ENCODE assay signal across 19 cellular contexts in the genomic region with DNA sequence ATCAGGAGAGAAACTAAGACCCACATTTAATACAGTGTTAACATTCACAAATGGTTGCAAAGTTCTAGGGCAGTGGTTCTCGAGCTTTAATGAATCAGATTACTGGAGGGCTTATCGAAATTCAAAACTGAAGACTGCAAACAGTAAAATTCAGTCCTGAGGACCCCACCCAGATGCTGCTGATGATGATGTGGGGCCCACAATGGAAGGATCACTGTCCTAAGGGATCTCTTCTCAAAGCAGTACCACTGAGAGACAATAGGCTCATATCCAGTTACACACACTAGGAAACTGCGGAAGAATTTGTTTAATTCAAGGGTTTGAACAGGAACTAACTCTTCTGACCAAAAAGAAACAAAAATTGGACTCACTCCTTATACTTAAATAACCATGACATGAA.
"Had no signal": no experiment of that assay in that cellular context is flagged by ENCODE, and none has a peak within 500 bp of the region (broad histone marks: within the 10 kb centered on the region; RNA-seq: fewer than 3 reads in every experiment).

No MANE protein-coding gene starts in this region.

- DNase-seq: activated CD4-positive, alpha-beta T cell treated with anti-CD3 and anti-CD28 coated beads for 4 hours; activated CD8-positive, alpha-beta memory T cell treated with anti-CD3 and anti-CD28 coated beads for 24 hours; activated effector memory CD4-positive, alpha-beta T cell treated with anti-CD3 and anti-CD28 coated beads, Interleukin-2, amount 50 U/mL, for 16 hours; aorta; colonic mucosa; effector CD8-positive, alpha-beta T cell; foreskin melanocyte; heart left ventricle; retina; stimulated activated CD4-positive, alpha-beta T cell treated with anti-CD3 and anti-CD28 coated beads, Interleukin-15, amount 100 ng/mL, for 24 hours; stimulated activated CD4-positive, alpha-beta T cell treated with anti-CD3 and anti-CD28 coated beads, Interleukin-4, amount 100 ng/mL, for 24 hours; T-helper 1 cell had no signal

- H3K27ac ChIP-seq: cardiac muscle cell, colonic mucosa, heart left ventricle, neutrophil, vagina, VCaP had no signal

- H3K36me3 ChIP-seq: colonic mucosa had no signal

- ATAC-seq: left lobe of liver had no signal

- H3K4me1 ChIP-seq: colonic mucosa had no signal

- H3K27me3 ChIP-seq: cardiac muscle cell, colonic mucosa, heart left ventricle, neutrophil, tibial nerve, vagina had no signal

- FAIRE-seq: islet of Langerhans had no signal

- H3K4me3 ChIP-seq: cardiac muscle cell, colonic mucosa, heart left ventricle, tibial nerve, vagina had no signal

- H3K9me3 ChIP-seq: colonic mucosa, heart left ventricle, neutrophil, tibial nerve, vagina had no signal
